In the genomic region with DNA sequence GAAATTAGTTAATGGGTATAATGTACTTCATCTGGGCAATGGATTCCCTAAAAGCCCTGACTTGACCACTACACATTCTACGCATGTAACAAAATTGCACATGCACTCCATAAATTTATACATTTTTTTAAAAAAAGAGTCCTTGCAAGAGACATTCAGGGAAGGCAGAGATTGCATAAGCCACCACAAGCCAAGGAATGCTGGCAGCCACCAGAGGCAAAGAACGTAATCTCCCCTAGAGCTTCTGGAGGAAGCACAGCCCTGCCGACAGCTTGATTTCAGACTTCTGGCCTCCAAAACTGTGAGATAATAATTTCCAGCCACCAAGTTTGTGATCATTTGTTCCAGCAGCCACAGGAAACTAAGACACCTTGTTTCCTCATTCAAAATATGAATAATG, we compare ENCODE assay signal across 21 cellular contexts.
DNase-seq lines count a peak whose midpoint lies in the region; ATAC-seq and TF ChIP-seq lines count a peak whose summit lies in the region.
"Had no signal": no experiment of that assay in that cellular context is flagged by ENCODE, and none has a peak within 500 bp of the region (broad histone marks: within the 10 kb centered on the region; RNA-seq: fewer than 3 reads in every experiment).

No MANE protein-coding gene starts in this region.

- H3K79me2 ChIP-seq in SK-N-SH (ENCODE audit: insufficient read depth) = no peaks in the 10 kb centered on the region

- H3K4me3 ChIP-seq in SK-N-SH (ENCODE audit: low read depth in 2 of 2, low read length in 1 of 2) = no peak overlapping the region
- H3K4me3 ChIP-seq in cardiac fibroblast (replicated peaks in 1 of 2; ENCODE audit: low read depth in 2 of 2, low read length in 2 of 2) = no peak overlapping the region
- no peak overlapping the region for H3K4me3 ChIP-seq in fibroblast of the aortic adventitia (ENCODE audit: low read depth, low read length)
- H3K4me3 ChIP-seq in tibial artery = no peak overlapping the region
- H3K4me3 ChIP-seq in CD4-positive, alpha-beta memory T cell (ENCODE audit: low read length in 2 of 2) = no peak overlapping the region
- H3K4me3 ChIP-seq: GM23338, upper lobe of right lung had no signal

- CTCF ChIA-PET in SK-N-SH (lab: Yijun Ruan, JAX) = no interaction called here
- CTCF ChIA-PET in CD4-positive, alpha-beta memory T cell (lab: Charles Lee; ENCODE audit: partially characterized antibody) = no interaction called here

- no peak for ATAC-seq in SK-N-SH treated with all-trans-retinoic acid at 6 μM for 48 hours
- ATAC-seq: activated T-cell treated with anti-CD3 and anti-CD28 coated beads, Interleukin-2, amount 50 U/mL, for 72 hours; GM23338; upper lobe of right lung had no signal

- POLR2A ChIA-PET in SK-N-SH (lab: Yijun Ruan, JAX) = no interaction called here
- POLR2A ChIA-PET in CD4-positive, alpha-beta memory T cell (lab: Charles Lee; ENCODE audit: partially characterized antibody) = no interaction called here

- no peak overlapping the region for H3K27ac Mint-ChIP-seq in CD4-positive, alpha-beta memory T cell
- H3K27ac Mint-ChIP-seq: activated CD4-positive, alpha-beta T cell treated with anti-CD3 and anti-CD28 coated beads, Interleukin-2, amount 10 ng/mL, durations not matched to agents 7 days and 5 days; activated naive CD4-positive, alpha-beta T cell treated with anti-CD3 and anti-CD28 coated beads for 36 hours; activated T-cell treated with anti-CD3 and anti-CD28 coated beads, Interleukin-2, amount 50 U/mL, for 72 hours; B cell; GM23338; progenitor cell of endocrine pancreas had no signal

- no peak overlapping the region for H3K9ac ChIP-seq in SK-N-SH

- WGBS in SK-N-SH (ENCODE audit: low lambda C conversion rate) = 94% methylated on average over 3 of the region's 3 CpGs

- no peak for DNase-seq in SK-N-SH
- DNase-seq in cardiac fibroblast (ENCODE audit: low read depth in 2 of 2) = peak; percentile 66 to 82
- peak; percentile 77 for DNase-seq in fibroblast of the aortic adventitia (ENCODE audit: low read depth)
- DNase-seq in tibial artery = peak; percentile 42 to 79
- no peak for DNase-seq in CD4-positive, alpha-beta memory T cell
- DNase-seq in NOMO-1 (lab: John Stamatoyannopoulos, UW; ENCODE audit: unreplicated experiment in 2 of 2) = no peak
- no peak for DNase-seq in NCI-H510A treated with DMSO at 0.1 percent for 48 hours (lab: John Stamatoyannopoulos, UW)
- DNase-seq: activated CD4-positive, alpha-beta T cell treated with anti-CD3 and anti-CD28 coated beads, Interleukin-2, amount 10 ng/mL, durations not matched to agents 7 days and 5 days; activated naive CD4-positive, alpha-beta T cell treated with anti-CD3 and anti-CD28 coated beads for 36 hours; activated T-cell treated with anti-CD3 and anti-CD28 coated beads, Interleukin-2, amount 50 U/mL, for 72 hours; GDM1; glutamatergic neuron; NCI-H1092; NCI-H187; upper lobe of right lung; WERI-Rb-1 had no signal

- H3K27me3 ChIP-seq in SK-N-SH (ENCODE audit: insufficient read depth) (no peaks in the 10 kb centered on the region), tibial artery (no peaks in the 10 kb centered on the region)
- H3K27me3 ChIP-seq in CD4-positive, alpha-beta memory T cell (ENCODE audit: insufficient read depth, low read length) = no peaks in the 10 kb centered on the region
- H3K27me3 ChIP-seq: upper lobe of right lung had no signal

- TF ChIP-seq CTCF in SK-N-SH (IDR thresholded peaks at IDR 0.05) (no peak), cardiac fibroblast (IDR thresholded peaks at IDR 0.05; ENCODE audit: low read depth, low read length) (no peak), fibroblast of the aortic adventitia (IDR thresholded peaks at IDR 0.05; ENCODE audit: insufficient read depth, low read length) (no peak), tibial artery (IDR thresholded peaks at IDR 0.05) (no peak)

- H3K9me3 ChIP-seq in SK-N-SH (no peaks in the 10 kb centered on the region), tibial artery (peaks cover 0 to 3% (median 0%) of the 10 kb centered on the region in 3 donors)
- H3K9me3 ChIP-seq in CD4-positive, alpha-beta memory T cell (ENCODE audit: control insufficient read depth in 1 of 2, low read length in 2 of 2) = no peaks in the 10 kb centered on the region
- H3K9me3 ChIP-seq: upper lobe of right lung had no signal

- H3F3A ChIP-seq in SK-N-SH (replicated peaks; ENCODE audit: insufficient read depth) = peaks cover 10% of the 10 kb centered on the region

- 0 out of 2 replicates have a peak overlapping the region, but pooled peaks have one; percentile 40 for H2AFZ ChIP-seq in SK-N-SH (ENCODE audit: low read depth)

- no peaks in the 10 kb centered on the region for H3K4me1 Mint-ChIP-seq in CD4-positive, alpha-beta memory T cell
- H3K4me1 Mint-ChIP-seq: activated CD4-positive, alpha-beta T cell treated with anti-CD3 and anti-CD28 coated beads, Interleukin-2, amount 10 ng/mL, durations not matched to agents 7 days and 5 days; B cell; central memory CD8-positive, alpha-beta T cell had no signal

- no peak overlapping the region for H3K4me2 ChIP-seq in SK-N-SH
- H3K4me2 ChIP-seq: GM23338 had no signal

- H3K27ac ChIP-seq in SK-N-SH (ENCODE audit: low read depth in 2 of 2, low read length in 1 of 2) = peak overlapping the region in 1 of 2 experiments; percentile 61; a peak in 1 of 4 replicates
- peak overlapping the region; percentile 57 to 66 for H3K27ac ChIP-seq in tibial artery
- H3K27ac ChIP-seq in CD4-positive, alpha-beta memory T cell (ENCODE audit: low read depth, low read length) = no peak overlapping the region
- H3K27ac ChIP-seq: upper lobe of right lung, WERI-Rb-1 had no signal

- TF ChIP-seq EP300 in SK-N-SH (IDR thresholded peaks at IDR 0.05; ENCODE audit: borderline replicate concordance in 1 of 2, low read depth in 1 of 2, low read length in 1 of 2) = no peak

- H4K20me1 ChIP-seq in SK-N-SH (ENCODE audit: insufficient read depth) = no peaks in the 10 kb centered on the region

- no peak for TF ChIP-seq RAD21 in SK-N-SH (IDR thresholded peaks at IDR 0.05; ENCODE audit: low read length)

- H3K4me3 Mint-ChIP-seq in CD4-positive, alpha-beta memory T cell = no peak overlapping the region
- H3K4me3 Mint-ChIP-seq: activated CD4-positive, alpha-beta T cell treated with anti-CD3 and anti-CD28 coated beads, Interleukin-2, amount 10 ng/mL, durations not matched to agents 7 days and 5 days; activated naive CD4-positive, alpha-beta T cell treated with anti-CD3 and anti-CD28 coated beads for 36 hours; activated T-cell treated with anti-CD3 and anti-CD28 coated beads, Interleukin-2, amount 50 U/mL, for 72 hours; B cell; central memory CD8-positive, alpha-beta T cell; GM23338 had no signal

- H3K36me3 ChIP-seq in SK-N-SH (replicated peaks in 1 of 2; ENCODE audit: control insufficient read depth in 1 of 2, insufficient read depth in 2 of 2, low read length in 1 of 2) (no peaks in the 10 kb centered on the region), tibial artery (no peaks in the 10 kb centered on the region)
- no peaks in the 10 kb centered on the region for H3K36me3 ChIP-seq in CD4-positive, alpha-beta memory T cell (ENCODE audit: insufficient read depth, low read length)
- H3K36me3 ChIP-seq: upper lobe of right lung, WERI-Rb-1 had no signal

- H3K27me3 Mint-ChIP-seq in CD4-positive, alpha-beta memory T cell = peaks cover 7 to 17% of the 10 kb centered on the region in 2 donors
- H3K27me3 Mint-ChIP-seq: progenitor cell of endocrine pancreas had no signal

- intact Hi-C loops in tibial artery (cut with DNase I; ENCODE audit: low total_unique reads) = no loop called here
- intact Hi-C loops in CD4-positive, alpha-beta memory T cell (cut with micrococcal nuclease) = no loop called here

- peaks cover 0 to 12% (median 5%) of the 10 kb centered on the region in 8 donors for H3K9me3 Mint-ChIP-seq in CD4-positive, alpha-beta memory T cell
- H3K9me3 Mint-ChIP-seq: activated CD4-positive, alpha-beta T cell treated with anti-CD3 and anti-CD28 coated beads, Interleukin-2, amount 10 ng/mL, durations not matched to agents 7 days and 5 days had no signal

- H3K36me3 Mint-ChIP-seq in CD4-positive, alpha-beta memory T cell = peaks cover 0 to under 1% of the 10 kb centered on the region in 2 donors

- H3K9me2 ChIP-seq in SK-N-SH = no peaks in the 10 kb centered on the region

- H3K4me1 ChIP-seq in SK-N-SH (ENCODE audit: control insufficient read depth in 1 of 2, insufficient read depth in 2 of 2, low read depth in 1 of 2, low read length in 1 of 2) (peaks cover 0 to 8% of the 10 kb centered on the region in 2 experiments; a peak in 1 of 4 replicates), tibial artery (peaks cover 0 to 16% (median 2%) of the 10 kb centered on the region in 4 donors)
- no peaks in the 10 kb centered on the region for H3K4me1 ChIP-seq in CD4-positive, alpha-beta memory T cell (ENCODE audit: insufficient read depth, low read length)
- H3K4me1 ChIP-seq: upper lobe of right lung had no signal

TF ChIP-seq in SK-N-SH, 30 proteins besides CTCF, POLR2A, EP300 and RAD21:
- TF ChIP-seq ELF1 (IDR thresholded peaks at IDR 0.05) = no peak
- TF ChIP-seq, protein P1, sequence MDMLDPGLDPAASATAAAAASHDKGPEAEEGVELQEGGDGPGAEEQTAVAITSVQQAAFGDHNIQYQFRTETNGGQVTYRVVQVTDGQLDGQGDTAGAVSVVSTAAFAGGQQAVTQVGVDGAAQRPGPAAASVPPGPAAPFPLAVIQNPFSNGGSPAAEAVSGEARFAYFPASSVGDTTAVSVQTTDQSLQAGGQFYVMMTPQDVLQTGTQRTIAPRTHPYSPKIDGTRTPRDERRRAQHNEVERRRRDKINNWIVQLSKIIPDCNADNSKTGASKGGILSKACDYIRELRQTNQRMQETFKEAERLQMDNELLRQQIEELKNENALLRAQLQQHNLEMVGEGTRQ (IDR thresholded peaks at IDR 0.05; ENCODE audit: borderline replicate concordance, low read depth, low read length) = no peak
TF ChIP-seq in SK-N-SH: peak in this region for 0.

TF ChIP-seq in SK-N-SH treated with all-trans-retinoic acid at 6 μM for 48 hours, 23 proteins besides CTCF, POLR2A, EP300 and RAD21 (continues in another document):
- TF ChIP-seq PATZ1 (CRISPR knock-in tag; IDR thresholded peaks at IDR 0.05; ENCODE audit: borderline replicate concordance) (no peak), PPARA (CRISPR knock-in tag; IDR thresholded peaks at IDR 0.05; ENCODE audit: borderline replicate concordance) (no peak), ZNF8 (CRISPR knock-in tag; IDR thresholded peaks at IDR 0.05) (no peak)

Comparison
In these comparisons a context has a peak if more than half of its experiments do, and no peak if none do; other contexts are left out.
1. DNase-seq: peak in cardiac fibroblast (2 of 2), fibroblast of the aortic adventitia (single experiment) and tibial artery (2 of 2); none in SK-N-SH (single experiment), CD4-positive, alpha-beta memory T cell (0 of 5), NOMO-1 (0 of 2) and NCI-H510A treated with DMSO at 0.1 percent for 48 hours (single experiment).